In the genomic region with DNA sequence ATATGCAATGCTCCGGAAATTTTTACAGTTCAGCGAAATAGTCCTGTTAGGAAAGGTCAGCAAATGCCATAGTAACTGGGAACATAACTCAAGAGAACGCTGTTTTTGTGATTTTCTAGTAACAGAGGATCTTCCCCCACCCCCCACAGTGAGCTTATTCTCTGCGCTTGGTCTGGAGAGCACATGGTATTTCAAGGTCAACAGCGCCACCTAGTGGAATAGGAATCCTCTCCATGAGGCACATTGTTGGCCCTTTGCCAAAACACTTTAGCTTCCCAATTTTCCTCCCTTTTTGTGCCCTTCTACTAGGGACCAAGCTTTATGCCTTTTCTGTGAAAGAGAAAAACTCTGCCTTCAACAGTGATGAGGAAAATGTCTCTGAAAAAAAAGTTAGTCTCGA, we compare ENCODE assay signal across 10 cellular contexts. TPM values are rescaled to one million over a fixed set of nuclear protein-coding genes. Genes with fewer than 3 reads are reported as not detected.
DNase-seq lines count a peak whose midpoint lies in the region; ATAC-seq, FAIRE-seq and TF ChIP-seq lines count a peak whose summit lies in the region.
"Had no signal": no experiment of that assay in that cellular context is flagged by ENCODE, and none has a peak within 500 bp of the region (broad histone marks: within the 10 kb centered on the region; RNA-seq: fewer than 3 reads in every experiment).

No MANE protein-coding gene starts in this region.

- intact Hi-C loops in Panc1 (cut with micrococcal nuclease; ENCODE audit: unreplicated experiment) (no loop called here), posterior cingulate gyrus (cut with DNase I) (no loop called here)

- in situ Hi-C loops in Panc1 (cut with HindIII; ENCODE audit: low pct_unique_long_range_greater_than_20kb, low sequenced_read_pairs): no loop called here

- no peaks in the 10 kb centered on the region for H3K27me3 Mint-ChIP-seq in activated T-cell treated with anti-CD3 and anti-CD28 coated beads, Interleukin-2, amount 50 U/mL, for 4 hours (ENCODE audit: low read depth)
- no peaks in the 10 kb centered on the region for H3K27me3 Mint-ChIP-seq in endodermal cell (ENCODE audit: insufficient read depth)
- H3K27me3 Mint-ChIP-seq: central memory CD8-positive, alpha-beta T cell had no signal

- TF ChIP-seq CTCF in Panc1 (IDR thresholded peaks at IDR 0.05) (peak; percentile 63), endodermal cell (conservative IDR thresholded peaks at IDR 0.05) (peak; percentile 70)

- ATAC-seq in activated T-cell treated with anti-CD3 and anti-CD28 coated beads, Interleukin-2, amount 50 U/mL, for 4 hours: no peak
- ATAC-seq in Panc1 (no peak), GM18873 (IDR thresholded peaks at IDR 0.05; ENCODE audit: low FRiP score, unreplicated experiment) (no peak)
- ATAC-seq: stimulated activated effector memory CD8-positive, alpha-beta T cell treated with anti-CD3 and anti-CD28 coated beads, Interleukin-12 subunit alpha, Interleukin-12 subunit beta, amount 100 ng/mL, for 72 hours had no signal

- H3K4me1 ChIP-seq in Panc1 (ENCODE audit: control insufficient read depth, insufficient read depth, low read length): no peaks in the 10 kb centered on the region
- no peaks in the 10 kb centered on the region for H3K4me1 ChIP-seq in endodermal cell (ENCODE audit: control insufficient read depth, insufficient read depth, low read length)

- H3K36me3 ChIP-seq in Panc1 (ENCODE audit: control insufficient read depth, insufficient read depth, low read length): no peaks in the 10 kb centered on the region
- no peaks in the 10 kb centered on the region for H3K36me3 ChIP-seq in endodermal cell (ENCODE audit: control insufficient read depth, insufficient read depth, low read length)

- no peak for FAIRE-seq in frontal cortex (lab: Jason Lieb, UNC)

- peak; percentile 5 for DNase-seq in activated T-cell treated with anti-CD3 and anti-CD28 coated beads for 48 hours (ENCODE audit: low read depth)
- no peak for DNase-seq in activated T-cell treated with anti-CD3 and anti-CD28 coated beads, Interleukin-2, amount 50 U/mL, for 4 hours
- peak; percentile 30 for DNase-seq in KG1 (lab: John Stamatoyannopoulos, UW)
- DNase-seq in Panc1 (ENCODE audit: low read depth, low spot score): peak; percentile 8
- peak; percentile 77 for DNase-seq in endodermal cell
- DNase-seq in posterior cingulate gyrus: peak in 6 of 10 donors; percentile 14 to 71 (median 34)
- DNase-seq in frontal cortex (ENCODE audit: low spot score in 2 of 2): no peak

- POLR2A ChIA-PET in Panc1 (lab: Charles Lee): no interaction called here

- H3K9me3 Mint-ChIP-seq in activated T-cell treated with anti-CD3 and anti-CD28 coated beads, Interleukin-2, amount 50 U/mL, for 4 hours: no peaks in the 10 kb centered on the region
- peaks cover 89% of the 10 kb centered on the region for H3K9me3 Mint-ChIP-seq in endodermal cell
- H3K9me3 Mint-ChIP-seq: stimulated activated effector memory CD8-positive, alpha-beta T cell treated with anti-CD3 and anti-CD28 coated beads, Interleukin-12 subunit alpha, Interleukin-12 subunit beta, amount 100 ng/mL, for 72 hours had no signal

- no TSS peak for BruUV-seq in Panc1 (replicated peaks; lab: Mats Ljungman, UMichigan)

- no peak overlapping the region for H3K4me3 ChIP-seq in Panc1 (ENCODE audit: low read depth in 2 of 2, low read length in 2 of 2)
- no peak overlapping the region for H3K4me3 ChIP-seq in endodermal cell (ENCODE audit: low read length)

- no peaks in the 10 kb centered on the region for H3K36me3 Mint-ChIP-seq in activated T-cell treated with anti-CD3 and anti-CD28 coated beads, Interleukin-2, amount 50 U/mL, for 4 hours (ENCODE audit: insufficient read depth)
- H3K36me3 Mint-ChIP-seq in endodermal cell (ENCODE audit: low read depth): no peaks in the 10 kb centered on the region
- H3K36me3 Mint-ChIP-seq: stimulated activated effector memory CD8-positive, alpha-beta T cell treated with anti-CD3 and anti-CD28 coated beads, Interleukin-12 subunit alpha, Interleukin-12 subunit beta, amount 100 ng/mL, for 72 hours had no signal

- H3K4me1 Mint-ChIP-seq in activated T-cell treated with anti-CD3 and anti-CD28 coated beads, Interleukin-2, amount 50 U/mL, for 4 hours (ENCODE audit: low read depth): no peaks in the 10 kb centered on the region
- no peaks in the 10 kb centered on the region for H3K4me1 Mint-ChIP-seq in endodermal cell
- H3K4me1 Mint-ChIP-seq: central memory CD8-positive, alpha-beta T cell; stimulated activated effector memory CD8-positive, alpha-beta T cell treated with anti-CD3 and anti-CD28 coated beads, Interleukin-12 subunit alpha, Interleukin-12 subunit beta, amount 100 ng/mL, for 72 hours had no signal

- no peak overlapping the region for H3K27ac ChIP-seq in Panc1 (ENCODE audit: low read length)
- H3K27ac ChIP-seq in endodermal cell (ENCODE audit: low read depth, low read length): no peak overlapping the region

- 67 to 72% methylated on average over 2 to 6 of the region's 6 CpGs for WGBS in endodermal cell (ENCODE audit: insufficient coverage in 1 of 2, insufficient read length in 1 of 2), 2 experiments

- H3K27ac Mint-ChIP-seq in endodermal cell: no peak overlapping the region
- H3K27ac Mint-ChIP-seq: stimulated activated effector memory CD8-positive, alpha-beta T cell treated with anti-CD3 and anti-CD28 coated beads, Interleukin-12 subunit alpha, Interleukin-12 subunit beta, amount 100 ng/mL, for 72 hours had no signal

- CTCF ChIA-PET in Panc1 (lab: Charles Lee): interaction anchor here (0.6 to 0.7 kb wide), 2 partner anchors 17 to 1198 kb away, joined by 3 to 6 read pairs; no protein-coding TSS in a partner anchor

- H3K4me3 Mint-ChIP-seq in activated T-cell treated with anti-CD3 and anti-CD28 coated beads, Interleukin-2, amount 50 U/mL, for 4 hours: no peak overlapping the region
- H3K4me3 Mint-ChIP-seq in endodermal cell: no peak overlapping the region
- H3K4me3 Mint-ChIP-seq: central memory CD8-positive, alpha-beta T cell; stimulated activated effector memory CD8-positive, alpha-beta T cell treated with anti-CD3 and anti-CD28 coated beads, Interleukin-12 subunit alpha, Interleukin-12 subunit beta, amount 100 ng/mL, for 72 hours had no signal

- H3K9me3 ChIP-seq in Panc1 (ENCODE audit: control insufficient read depth, insufficient read depth, low read depth, low read length): peaks cover 4% of the 10 kb centered on the region; the same call in 1 of the 2 replicates
- peaks cover 88% of the 10 kb centered on the region for H3K9me3 ChIP-seq in endodermal cell (ENCODE audit: control insufficient read depth, low read length)

- H3K27me3 ChIP-seq in Panc1 (ENCODE audit: control insufficient read depth, insufficient read depth, low read length): no peaks in the 10 kb centered on the region
- H3K27me3 ChIP-seq in endodermal cell (ENCODE audit: control insufficient read depth, insufficient read depth, low read length, poor library complexity, severe bottlenecking): no peaks in the 10 kb centered on the region

- H3K9ac ChIP-seq in endodermal cell (ENCODE audit: extremely low read depth, low read length, poor library complexity, severe bottlenecking): no peak overlapping the region

RNA-seq across cellular contexts. Expression of gene OR4C12, which starts 13.2 kb away (rescaled TPM):
- total RNA-seq in activated T-cell treated with anti-CD3 and anti-CD28 coated beads, Interleukin-2, amount 50 U/mL, for 4 hours: not detected
- total RNA-seq in Panc1 (2021; ENCODE audit: unreplicated experiment) (not detected), endodermal cell (not detected), frontal cortex (not detected)
- not detected for polyA plus RNA-seq in Panc1 (2012; ENCODE audit: insufficient read length)
- not detected for polyA plus RNA-seq in endodermal cell (2013, experiment 1 of 2)
- not detected for polyA plus RNA-seq in endodermal cell (2013, experiment 2 of 2)

RNA-seq across cellular contexts. Expression of gene OR4C45, which starts 37.1 kb away (rescaled TPM):
- not detected for total RNA-seq in activated T-cell treated with anti-CD3 and anti-CD28 coated beads, Interleukin-2, amount 50 U/mL, for 4 hours
- total RNA-seq in Panc1 (2021; ENCODE audit: unreplicated experiment) (not detected), endodermal cell (not detected), frontal cortex (not detected)
- not detected for polyA plus RNA-seq in Panc1 (2012; ENCODE audit: insufficient read length)
- not detected for polyA plus RNA-seq in endodermal cell (2013, experiment 1 of 2)
- polyA plus RNA-seq in endodermal cell (2013, experiment 2 of 2): not detected

RNA-seq across cellular contexts. Expression of gene OR4C13, which starts 43.4 kb away (rescaled TPM):
- not detected for total RNA-seq in activated T-cell treated with anti-CD3 and anti-CD28 coated beads, Interleukin-2, amount 50 U/mL, for 4 hours
- total RNA-seq in Panc1 (2021; ENCODE audit: unreplicated experiment) (not detected), endodermal cell (not detected), frontal cortex (not detected)
- polyA plus RNA-seq in Panc1 (2012; ENCODE audit: insufficient read length): not detected
- polyA plus RNA-seq in endodermal cell (2013, experiment 1 of 2): not detected
- polyA plus RNA-seq in endodermal cell (2013, experiment 2 of 2): not detected

Comparison
In these comparisons a context has a peak if more than half of its experiments do, and no peak if none do; other contexts are left out.
1. DNase-seq: peak in activated T-cell treated with anti-CD3 and anti-CD28 coated beads for 48 hours (single experiment), KG1 (single experiment), Panc1 (single experiment), endodermal cell (single experiment) and posterior cingulate gyrus (6 of 10); none in activated T-cell treated with anti-CD3 and anti-CD28 coated beads, Interleukin-2, amount 50 U/mL, for 4 hours (single experiment) and frontal cortex (0 of 2).